ENCODE assay signal across 8 cellular contexts in the genomic region with DNA sequence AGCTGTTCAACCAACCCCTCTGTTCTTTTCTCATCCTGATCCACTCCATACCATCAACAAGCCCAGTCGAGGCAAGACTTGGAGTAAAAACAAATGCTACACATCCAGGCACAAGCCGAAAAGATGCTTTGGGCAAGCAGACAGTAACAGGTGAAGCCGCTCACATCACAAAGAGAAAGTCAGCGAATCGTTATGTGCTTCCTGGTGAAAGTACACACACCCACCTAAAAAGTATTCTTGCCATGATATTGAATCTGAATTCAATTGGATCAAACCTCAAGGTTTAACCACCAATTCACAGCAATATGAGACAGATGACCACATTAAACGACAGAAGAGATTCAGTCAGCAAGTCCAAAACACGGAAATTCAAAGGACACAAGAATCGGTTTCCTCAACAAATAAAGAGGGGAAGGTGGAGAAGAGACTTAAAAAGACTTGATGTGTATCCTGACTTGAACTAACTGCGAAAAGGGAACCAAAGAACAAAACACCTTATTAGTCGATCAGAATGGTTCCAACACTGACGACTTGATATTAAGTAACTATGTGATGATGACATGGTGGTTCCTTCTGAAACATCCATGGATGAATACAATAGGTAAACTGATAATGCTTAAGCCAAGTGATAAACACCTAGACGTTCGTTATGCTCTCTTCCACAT. TPM values are rescaled to one million over a fixed set of nuclear protein-coding genes. Genes with fewer than 3 reads are reported as not detected.
DNase-seq lines count a peak whose midpoint lies in the region; ATAC-seq and TF ChIP-seq lines count a peak whose summit lies in the region.

No MANE protein-coding gene starts in this region.

- H3K27ac ChIP-seq in C4-2B (peak overlapping the region; percentile 93), SJCRH30 (peak overlapping the region; percentile 95), cingulate gyrus (ENCODE audit: low read depth, low read length) (peak overlapping the region; percentile 94), upper lobe of left lung (peak overlapping the region; percentile 96 to 98 (median 96))

- H3K9me3 Mint-ChIP-seq in memory B cell: peaks cover 5% of the 10 kb centered on the region

- peaks cover 6% of the 10 kb centered on the region for H3K27me3 Mint-ChIP-seq in memory B cell

- TF ChIP-seq CTCF in C4-2B (conservative IDR thresholded peaks at IDR 0.05): no peak
- TF ChIP-seq CTCF in upper lobe of left lung (IDR thresholded peaks at IDR 0.05): no peak

- H3K36me3 ChIP-seq in SJCRH30 (peaks cover 2% of the 10 kb centered on the region; the same call in 1 of the 2 replicates), upper lobe of left lung (no peaks in the 10 kb centered on the region)

- DNase-seq in SJCRH30 (peak; percentile 38 to 59), memory B cell (ENCODE audit: low spot score in 2 of 2) (no peak), upper lobe of left lung (no peak), NCI-H187 treated with DMSO at 0.1 percent for 48 hours (lab: John Stamatoyannopoulos, UW) (no peak)

- peaks cover 16% of the 10 kb centered on the region for H3K4me1 Mint-ChIP-seq in memory B cell

- peaks cover 3% of the 10 kb centered on the region for H3K36me3 Mint-ChIP-seq in memory B cell

- H3K4me1 ChIP-seq in SJCRH30 (peaks cover 7% of the 10 kb centered on the region; the same call in 1 of the 2 replicates), upper lobe of left lung (peaks cover 25 to 45% (median 33%) of the 10 kb centered on the region in 4 donors)

- H3K27me3 ChIP-seq in SJCRH30: no peaks in the 10 kb centered on the region
- no peaks in the 10 kb centered on the region for H3K27me3 ChIP-seq in upper lobe of left lung

- ATAC-seq in GM21423 (IDR thresholded peaks at IDR 0.05; ENCODE audit: unreplicated experiment) (peak; percentile 17), memory B cell (ENCODE audit: low read depth) (no peak), upper lobe of left lung (ENCODE audit: low FRiP score in 2 of 2) (peak in 1 of 2 donors; percentile 2), HG02885 (IDR thresholded peaks at IDR 0.05; ENCODE audit: poor library complexity, unreplicated experiment) (no peak)

- no peak for TF ChIP-seq POLR2A in upper lobe of left lung (IDR thresholded peaks at IDR 0.05)

- TF ChIP-seq EP300 in upper lobe of left lung (IDR thresholded peaks at IDR 0.05): no peak

- H3K4me3 Mint-ChIP-seq in memory B cell: peak overlapping the region; percentile 90

- H3K4me3 ChIP-seq in SJCRH30 (peak overlapping the region; percentile 90), upper lobe of left lung (peak overlapping the region; percentile 51 to 86 (median 82))

- 6 to 16% methylated on average over 13 of the region's 13 CpGs for WGBS in upper lobe of left lung, 2 donors

- peak overlapping the region; percentile 96 for H3K27ac Mint-ChIP-seq in memory B cell

- H3K9me3 ChIP-seq in SJCRH30 (replicated peaks) (no peaks in the 10 kb centered on the region), upper lobe of left lung (no peaks in the 10 kb centered on the region)

RNA-seq across cellular contexts. Expression of gene TTC32, which starts 1.1 kb away (rescaled TPM):
- total RNA-seq in SJCRH30 (2014; rRNA removed; shearing (Covaris generic)): 17.4 and 21.1 TPM in 2 replicates
- 10 to 100 TPM in 4 of 6 donors, 1 to 10 TPM in 2; 8.4 to 14.7 (median 12.3) TPM for total RNA-seq in upper lobe of left lung

Comparison
In these comparisons a context has a peak if more than half of its experiments do, and no peak if none do; other contexts are left out.
1. DNase-seq: peak in SJCRH30 (2 of 2); none in memory B cell (0 of 2), upper lobe of left lung (0 of 2) and NCI-H187 treated with DMSO at 0.1 percent for 48 hours (single experiment).
2. Peak in every context shown above with its lines, with median percentiles within 50 percentile points of each other: H3K27ac ChIP-seq.